Comparison of ENCODE assay signal across 35 cellular contexts in the genomic region with DNA sequence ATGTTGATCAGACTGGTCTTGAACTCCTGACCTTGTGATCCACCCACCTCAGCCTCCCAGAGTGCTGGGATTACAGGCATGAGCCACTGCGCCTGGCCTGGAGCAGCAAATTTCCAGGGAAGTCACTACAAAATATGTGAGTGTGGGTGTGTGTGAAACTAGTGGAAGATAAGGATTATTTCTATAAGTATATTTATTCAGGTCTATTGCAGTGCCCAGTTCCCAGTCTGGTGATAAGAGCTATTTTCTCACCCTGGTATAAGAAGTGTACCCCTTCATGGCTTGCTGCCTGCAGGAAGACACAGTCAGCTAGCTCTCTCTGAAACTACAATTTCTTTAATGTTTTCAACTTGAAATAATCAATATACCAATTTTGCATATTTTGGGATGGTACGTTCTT.
"Had no signal": no experiment of that assay in that cellular context is flagged by ENCODE, and none has a peak within 500 bp of the region (broad histone marks: within the 10 kb centered on the region; RNA-seq: fewer than 3 reads in every experiment).

No MANE protein-coding gene starts in this region.

- H3K4me1 Mint-ChIP-seq: activated CD4-positive, alpha-beta memory T cell treated with anti-CD3 and anti-CD28 coated beads, Interleukin-2, amount 10 ng/mL, durations not matched to agents 7 days and 5 days; activated CD4-positive, alpha-beta T cell treated with anti-CD3 and anti-CD28 coated beads, Interleukin-2, amount 10 ng/mL, durations not matched to agents 7 days and 5 days; activated CD8-positive, alpha-beta memory T cell treated with anti-CD3 and anti-CD28 coated beads, Interleukin-2, amount 10 ng/mL, durations not matched to agents 7 days and 5 days; activated naive CD4-positive, alpha-beta T cell treated with anti-CD3 and anti-CD28 coated beads, Interleukin-2, amount 10 ng/mL, durations not matched to agents 7 days and 5 days; activated naive CD4-positive, alpha-beta T cell treated with anti-CD3 and anti-CD28 coated beads, Interleukin-2, amount 50 U/mL, for 24 hours; activated naive CD8-positive, alpha-beta T cell treated with anti-CD3 and anti-CD28 coated beads, Interleukin-2, amount 10 ng/mL, durations not matched to agents 7 days and 5 days; activated naive CD8-positive, alpha-beta T cell treated with anti-CD3 and anti-CD28 coated beads, Interleukin-2, amount 50 U/mL, for 24 hours; brain; central memory CD8-positive, alpha-beta T cell had no signal

- H3K27ac Mint-ChIP-seq: activated B cell treated with CpG ODN at 0.5 μM for 24 hours; activated CD4-positive, alpha-beta memory T cell treated with anti-CD3 and anti-CD28 coated beads, Interleukin-2, amount 10 ng/mL, durations not matched to agents 7 days and 5 days; activated CD4-positive, alpha-beta T cell treated with anti-CD3 and anti-CD28 coated beads, Interleukin-2, amount 10 ng/mL, durations not matched to agents 7 days and 5 days; activated CD8-positive, alpha-beta memory T cell treated with anti-CD3 and anti-CD28 coated beads, Interleukin-2, amount 10 ng/mL, durations not matched to agents 7 days and 5 days; activated CD8-positive, alpha-beta T cell treated with anti-CD3 and anti-CD28 coated beads, Interleukin-2, amount 10 ng/mL, durations not matched to agents 7 days and 5 days; activated naive CD4-positive, alpha-beta T cell treated with anti-CD3 and anti-CD28 coated beads, Interleukin-2, amount 10 ng/mL, durations not matched to agents 7 days and 5 days; activated naive CD4-positive, alpha-beta T cell treated with anti-CD3 and anti-CD28 coated beads, Interleukin-2, amount 50 U/mL, for 24 hours; activated naive CD8-positive, alpha-beta T cell; activated naive CD8-positive, alpha-beta T cell treated with anti-CD3 and anti-CD28 coated beads, Interleukin-2, amount 10 ng/mL, durations not matched to agents 7 days and 5 days; activated naive CD8-positive, alpha-beta T cell treated with anti-CD3 and anti-CD28 coated beads, Interleukin-2, amount 50 U/mL, for 24 hours; activated T-cell treated with anti-CD3 and anti-CD28 coated beads, Interleukin-2, amount 50 U/mL, for 24 hours; activated T-helper 2 cell treated with anti-CD3 and anti-CD28 coated beads, Interferon-gamma antibody, Interleukin-2, Interleukin-4, amounts not matched to agents 10 μg/mL and 5 μg/mL and 100 μg/mL, durations not matched to agents 14 hours and 24 hours and 36 hours; brain; T-helper 1 cell treated with Interleukin-12 subunit alpha and Interleukin-12 subunit beta and Interleukin-4 antibody, amounts not matched to agents 30 μg/mL and 1 μg/mL, for 36 hours; T-helper 2 cell treated with Interferon-gamma antibody and Interleukin-4, amounts not matched to agents 5 μg/mL and 100 μg/mL, for 36 hours had no signal

- DNase-seq: activated B cell treated with CpG ODN at 0.5 μM for 24 hours; activated CD4-positive, alpha-beta memory T cell treated with anti-CD3 and anti-CD28 coated beads, Interleukin-2, amount 10 ng/mL, durations not matched to agents 7 days and 5 days; activated CD4-positive, alpha-beta T cell treated with anti-CD3 and anti-CD28 coated beads for 48 hours; activated CD4-positive, alpha-beta T cell treated with anti-CD3 and anti-CD28 coated beads, Interleukin-2, amount 10 ng/mL, durations not matched to agents 7 days and 5 days; activated CD4-positive, alpha-beta T cell treated with anti-CD3 and anti-CD28 coated beads, Interleukin-2, amount 50 U/mL, for 48 hours; activated CD4-positive, CD25-positive, alpha-beta regulatory T cell treated with anti-CD3 and anti-CD28 coated beads, Interleukin-2, amount 50 U/mL, for 72 hours; activated CD8-positive, alpha-beta memory T cell treated with anti-CD3 and anti-CD28 coated beads for 24 hours; activated CD8-positive, alpha-beta memory T cell treated with anti-CD3 and anti-CD28 coated beads, Interleukin-2, amount 10 ng/mL, durations not matched to agents 7 days and 5 days; activated CD8-positive, alpha-beta memory T cell treated with anti-CD3 and anti-CD28 coated beads, Interleukin-2, amount 50 U/mL, for 48 hours; activated CD8-positive, alpha-beta T cell treated with anti-CD3 and anti-CD28 coated beads, Interleukin-2, amount 10 ng/mL, durations not matched to agents 7 days and 5 days; activated effector memory CD4-positive, alpha-beta T cell treated with Interleukin-2 at 50 U/mL for 16 hours; activated gamma-delta T cell; activated naive CD4-positive, alpha-beta T cell treated with anti-CD3 and anti-CD28 coated beads, Interleukin-2, amount 10 ng/mL, durations not matched to agents 7 days and 5 days; activated naive CD4-positive, alpha-beta T cell treated with Interleukin-2 at 50 U/mL for 16 hours; activated naive CD8-positive, alpha-beta T cell treated with anti-CD3 and anti-CD28 coated beads, Interleukin-2, amount 10 ng/mL, durations not matched to agents 7 days and 5 days; activated naive CD8-positive, alpha-beta T cell treated with anti-CD3 and anti-CD28 coated beads, Interleukin-2, amount 50 U/mL, for 24 hours; activated T-cell treated with anti-CD3 and anti-CD28 coated beads, Interleukin-2, amount 50 U/mL, for 24 hours; activated T-cell treated with anti-CD3 and anti-CD28 coated beads, Interleukin-2, amount 50 U/mL, for 48 hours; amygdala; anterior cingulate cortex; caudate nucleus; cerebellar nuclear complex; T-helper 1 cell; T-helper 2 cell; T-helper 9 cell had no signal

- H3K27me3 ChIP-seq: ascending aorta, cardiac muscle cell had no signal

- H3K4me3 ChIP-seq: ascending aorta, cardiac muscle cell had no signal

- H3K27ac ChIP-seq: ascending aorta, cardiac muscle cell, VCaP had no signal

- H3K4me3 Mint-ChIP-seq: activated B cell treated with CpG ODN at 0.5 μM for 24 hours; activated CD4-positive, alpha-beta memory T cell treated with anti-CD3 and anti-CD28 coated beads, Interleukin-2, amount 10 ng/mL, durations not matched to agents 7 days and 5 days; activated CD4-positive, alpha-beta T cell treated with anti-CD3 and anti-CD28 coated beads, Interleukin-2, amount 10 ng/mL, durations not matched to agents 7 days and 5 days; activated CD8-positive, alpha-beta memory T cell treated with anti-CD3 and anti-CD28 coated beads, Interleukin-2, amount 10 ng/mL, durations not matched to agents 7 days and 5 days; activated CD8-positive, alpha-beta T cell treated with anti-CD3 and anti-CD28 coated beads, Interleukin-2, amount 10 ng/mL, durations not matched to agents 7 days and 5 days; activated naive CD4-positive, alpha-beta T cell treated with anti-CD3 and anti-CD28 coated beads, Interleukin-2, amount 10 ng/mL, durations not matched to agents 7 days and 5 days; activated naive CD4-positive, alpha-beta T cell treated with anti-CD3 and anti-CD28 coated beads, Interleukin-2, amount 50 U/mL, for 24 hours; activated naive CD8-positive, alpha-beta T cell; activated naive CD8-positive, alpha-beta T cell treated with anti-CD3 and anti-CD28 coated beads, Interleukin-2, amount 10 ng/mL, durations not matched to agents 7 days and 5 days; activated naive CD8-positive, alpha-beta T cell treated with anti-CD3 and anti-CD28 coated beads, Interleukin-2, amount 50 U/mL, for 24 hours; activated T-cell treated with anti-CD3 and anti-CD28 coated beads, Interleukin-2, amount 50 U/mL, for 24 hours; brain; central memory CD8-positive, alpha-beta T cell; T-helper 1 cell treated with Interleukin-12 subunit alpha and Interleukin-12 subunit beta and Interleukin-4 antibody, amounts not matched to agents 30 μg/mL and 1 μg/mL, for 36 hours; T-helper 2 cell treated with Interferon-gamma antibody and Interleukin-4, amounts not matched to agents 5 μg/mL and 100 μg/mL, for 36 hours had no signal

- H3K4me1 ChIP-seq: ascending aorta had no signal

- H3K27me3 Mint-ChIP-seq: activated B cell treated with CpG ODN at 0.5 μM for 24 hours; activated CD4-positive, alpha-beta memory T cell treated with anti-CD3 and anti-CD28 coated beads, Interleukin-2, amount 10 ng/mL, durations not matched to agents 7 days and 5 days; activated CD4-positive, alpha-beta T cell treated with anti-CD3 and anti-CD28 coated beads, Interleukin-2, amount 10 ng/mL, durations not matched to agents 7 days and 5 days; activated CD8-positive, alpha-beta memory T cell treated with anti-CD3 and anti-CD28 coated beads, Interleukin-2, amount 10 ng/mL, durations not matched to agents 7 days and 5 days; activated naive CD4-positive, alpha-beta T cell treated with anti-CD3 and anti-CD28 coated beads, Interleukin-2, amount 10 ng/mL, durations not matched to agents 7 days and 5 days; activated naive CD4-positive, alpha-beta T cell treated with anti-CD3 and anti-CD28 coated beads, Interleukin-2, amount 50 U/mL, for 24 hours; activated naive CD8-positive, alpha-beta T cell; activated naive CD8-positive, alpha-beta T cell treated with anti-CD3 and anti-CD28 coated beads, Interleukin-2, amount 10 ng/mL, durations not matched to agents 7 days and 5 days; activated naive CD8-positive, alpha-beta T cell treated with anti-CD3 and anti-CD28 coated beads, Interleukin-2, amount 50 U/mL, for 24 hours; activated T-cell treated with anti-CD3 and anti-CD28 coated beads, Interleukin-2, amount 50 U/mL, for 24 hours; brain; central memory CD8-positive, alpha-beta T cell had no signal

- ATAC-seq: activated CD8-positive, alpha-beta memory T cell treated with anti-CD3 and anti-CD28 coated beads, Interleukin-2, amount 10 ng/mL, durations not matched to agents 7 days and 5 days; activated CD8-positive, alpha-beta T cell treated with anti-CD3 and anti-CD28 coated beads, Interleukin-2, amount 10 ng/mL, durations not matched to agents 7 days and 5 days; activated naive CD8-positive, alpha-beta T cell treated with anti-CD3 and anti-CD28 coated beads, Interleukin-2, amount 50 U/mL, for 24 hours had no signal

- H3K9me3 Mint-ChIP-seq: brain; central memory CD8-positive, alpha-beta T cell had no signal

- H3K9me3 ChIP-seq: ascending aorta had no signal
